In the genomic region with DNA sequence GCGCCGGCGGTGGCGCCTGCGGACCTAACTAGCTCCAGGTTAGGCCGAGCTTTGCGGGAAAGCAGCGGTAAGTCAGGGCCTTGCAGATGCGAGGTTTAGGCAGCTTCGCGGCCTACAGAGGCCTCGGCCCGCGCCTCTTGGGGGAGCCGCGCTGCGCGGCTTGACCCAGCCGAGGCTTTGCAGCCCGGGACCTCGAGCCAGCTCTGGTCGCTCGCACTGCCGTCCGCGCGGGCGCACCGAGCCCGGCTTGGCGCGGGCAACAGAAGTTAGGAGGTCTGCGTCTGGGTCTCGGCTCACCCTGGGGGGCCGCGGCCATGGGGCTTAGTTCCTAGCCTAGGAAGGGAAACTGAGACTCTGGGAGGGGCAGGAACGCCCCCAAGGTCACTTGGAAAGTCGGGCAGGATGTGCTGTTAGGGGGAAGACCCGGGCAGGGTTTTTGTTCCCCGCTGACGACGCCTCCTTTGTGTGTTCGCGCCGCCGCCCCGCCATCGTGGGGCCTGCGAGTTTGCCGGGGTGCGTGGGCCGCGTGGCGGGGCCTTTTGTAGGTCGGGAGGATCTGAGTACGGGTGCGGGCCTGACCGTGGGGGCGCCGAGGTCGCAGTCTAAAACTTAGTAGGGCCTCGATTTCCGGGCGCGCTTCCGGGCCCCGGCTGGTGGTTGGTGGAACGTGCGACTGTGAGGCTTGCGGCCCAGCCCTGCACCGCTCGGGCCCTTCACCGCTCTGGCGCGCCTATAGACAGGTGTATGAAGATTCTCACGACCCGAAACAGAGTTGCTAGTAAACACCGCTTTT, we compare ENCODE assay signal across 8 cellular contexts. TPM values are rescaled to one million over a fixed set of nuclear protein-coding genes. Genes with fewer than 3 reads are reported as not detected.
DNase-seq lines count a peak whose midpoint lies in the region; ATAC-seq, FAIRE-seq and TF ChIP-seq lines count a peak whose summit lies in the region.

No MANE protein-coding gene starts in this region.

- no peaks in the 10 kb centered on the region for H3K27me3 Mint-ChIP-seq in naive thymus-derived CD8-positive, alpha-beta T cell

- no TSS peak for BruUV-seq in endothelial cell of umbilical vein (replicated peaks; lab: Mats Ljungman, UMichigan)

- no peaks in the 10 kb centered on the region for H3K27me3 ChIP-seq in MM.1S (replicated peaks; ENCODE audit: insufficient read depth, low read length)
- H3K27me3 ChIP-seq in endothelial cell of umbilical vein (ENCODE audit: control insufficient read depth in 2 of 2, insufficient read depth in 2 of 2, low read length in 2 of 2): no peaks in the 10 kb centered on the region

- H2AFZ ChIP-seq in MM.1S (ENCODE audit: low read length) (peak overlapping the region; percentile 42), endothelial cell of umbilical vein (ENCODE audit: low read depth, low read length) (peak overlapping the region; percentile 81)

- no peaks in the 10 kb centered on the region for H3K9me3 Mint-ChIP-seq in naive thymus-derived CD8-positive, alpha-beta T cell

- no peaks in the 10 kb centered on the region for H3K9me1 ChIP-seq in endothelial cell of umbilical vein (replicated peaks; ENCODE audit: control insufficient read depth, extremely low read depth, insufficient read depth, low read length)

- H3K9me3 ChIP-seq in MM.1S (replicated peaks; ENCODE audit: insufficient read depth, low read length): no peaks in the 10 kb centered on the region
- no peaks in the 10 kb centered on the region for H3K9me3 ChIP-seq in endothelial cell of umbilical vein (replicated peaks; ENCODE audit: control insufficient read depth, insufficient read depth, low read length)

- no peaks in the 10 kb centered on the region for H3K9me2 ChIP-seq in MM.1S (replicated peaks; ENCODE audit: insufficient read depth, low read length)

- H3K27ac ChIP-seq in MM.1S (ENCODE audit: low read length): peak overlapping the region; percentile 93
- H3K27ac ChIP-seq in endothelial cell of umbilical vein (ENCODE audit: insufficient read depth, low read depth, low read length): peak overlapping the region; percentile 69

- dilution Hi-C loops in endothelial cell of umbilical vein (cut with MboI; ENCODE audit: extremely low pct_ligation_motif_present, low sequenced_read_pairs): no loop called here

- H3K4me2 ChIP-seq in MM.1S (ENCODE audit: low read depth, low read length) (peak overlapping the region; percentile 73), endothelial cell of umbilical vein (ENCODE audit: insufficient read depth, low read length) (peak overlapping the region; percentile 98)

- H3K27ac Mint-ChIP-seq in naive thymus-derived CD8-positive, alpha-beta T cell: peak overlapping the region; percentile 93 to 99 (median 98)

- peaks cover 0 to 44% (median 13%) of the 10 kb centered on the region in 3 donors for H3K36me3 Mint-ChIP-seq in naive thymus-derived CD8-positive, alpha-beta T cell

- TF ChIP-seq CTCF in MM.1S (IDR thresholded peaks at IDR 0.05; ENCODE audit: low read length): no peak
- no peak for TF ChIP-seq CTCF in endothelial cell of umbilical vein (IDR thresholded peaks at IDR 0.05; ENCODE audit: extremely low read depth in 1 of 2, insufficient read depth in 1 of 2, low read depth in 1 of 2, low read length in 2 of 2)

- CTCF ChIA-PET in HEK293T (lab: Yijun Ruan, JAX): interaction anchor here (0.6 to 2.1 kb wide), 3 partner anchors 27 to 44 kb away, joined by 3 to 8 read pairs (median 3); no protein-coding TSS in a partner anchor
- CTCF ChIA-PET in endothelial cell of umbilical vein (lab: Charles Lee): interaction anchor here (0.8 to 3.5 kb wide), 7 partner anchors 15 to 419 kb away, joined by 3 to 14 read pairs (median 3); a partner anchor contains a TSS

- peak; percentile 74 for FAIRE-seq in endothelial cell of umbilical vein (lab: Jason Lieb, UNC)

- intact Hi-C loops in endothelial cell of umbilical vein (cut with micrococcal nuclease): loop anchor here (2.0 to 5.0 kb wide), 4 partner anchors 13 to 227 kb away; a partner anchor contains a TSS

- POLR2A ChIA-PET in HEK293T (lab: Yijun Ruan, JAX) (interaction anchor here (0.6 to 2.2 kb wide), 27 partner anchors 9 to 613 kb away, joined by 3 to 21 read pairs (median 4); a partner anchor contains a TSS), endothelial cell of umbilical vein (lab: Charles Lee) (interaction anchor here (0.7 to 1.3 kb wide), 2 partner anchors 207 to 222 kb away, joined by 3 to 4 read pairs; a partner anchor contains a TSS)
- POLR2A ChIA-PET in naive thymus-derived CD8-positive, alpha-beta T cell (lab: Charles Lee): interaction anchor here (0.6 to 3.7 kb wide), 23 partner anchors 9 to 746 kb away, joined by 3 to 46 read pairs (median 4); a partner anchor contains a TSS

- DNase-seq in DMS79 treated with DMSO at 0.1 percent for 48 hours (lab: John Stamatoyannopoulos, UW) (peak; percentile 2), DMS79 (lab: John Stamatoyannopoulos, UW) (no peak), HEK293T (ENCODE audit: extremely low spot score) (peak; percentile 60), MM.1S (peak; percentile 84), endothelial cell of umbilical vein (ENCODE audit: low read depth, low spot score) (no peak)
- DNase-seq in activated CD8-positive, alpha-beta memory T cell treated with anti-CD3 and anti-CD28 coated beads for 4 hours (ENCODE audit: low read depth in 2 of 2): peak; percentile 49 to 58
- peak; percentile 63 to 87 (median 74) for DNase-seq in naive thymus-derived CD8-positive, alpha-beta T cell
- DNase-seq in stimulated activated naive CD4-positive, alpha-beta T cell treated with Interleukin-2 at 50 U/mL for 16 hours (lab: John Stamatoyannopoulos, UW): peak; percentile 70

- H3K4me1 ChIP-seq in MM.1S (ENCODE audit: low read length) (peaks cover 6% of the 10 kb centered on the region; the same call in 1 of the 2 replicates), endothelial cell of umbilical vein (ENCODE audit: control insufficient read depth, extremely low read depth, insufficient read depth, low read length) (peaks cover 14% of the 10 kb centered on the region)

- peaks cover 11% of the 10 kb centered on the region; the same call in 1 of the 2 replicates for H3F3A ChIP-seq in MM.1S (ENCODE audit: insufficient read depth, low read length)

- H3K4me3 Mint-ChIP-seq in naive thymus-derived CD8-positive, alpha-beta T cell: peak overlapping the region; percentile 92 to 98 (median 96)

- H3K9ac ChIP-seq in MM.1S (ENCODE audit: low read length) (peak overlapping the region; percentile 98), endothelial cell of umbilical vein (replicated peaks; ENCODE audit: extremely low read depth, insufficient read depth, low read length) (peak overlapping the region; percentile 95)

- H3K4me3 ChIP-seq in MM.1S (ENCODE audit: low read length): peak overlapping the region; percentile 99
- peak overlapping the region; percentile 92 to 98 (median 95) for H3K4me3 ChIP-seq in endothelial cell of umbilical vein (replicated peaks in 1 of 3; ENCODE audit: insufficient read depth in 1 of 3, low read depth in 1 of 3, low read length in 3 of 3)

- peaks cover 71% of the 10 kb centered on the region for H3K79me2 ChIP-seq in MM.1S (ENCODE audit: low read length)
- peaks cover 64% of the 10 kb centered on the region for H3K79me2 ChIP-seq in endothelial cell of umbilical vein (ENCODE audit: control insufficient read depth, insufficient read depth, low read length)

- H4K20me1 ChIP-seq in MM.1S (ENCODE audit: insufficient read depth, low read length): peaks cover 35% of the 10 kb centered on the region
- H4K20me1 ChIP-seq in endothelial cell of umbilical vein (replicated peaks; ENCODE audit: control insufficient read depth, extremely low read depth, insufficient read depth, low read length): peaks cover 9% of the 10 kb centered on the region

- H3K4me1 Mint-ChIP-seq in naive thymus-derived CD8-positive, alpha-beta T cell: peaks cover 23 to 65% (median 51%) of the 10 kb centered on the region in 4 donors

- peak; percentile 60 to 65 for ATAC-seq in naive thymus-derived CD8-positive, alpha-beta T cell

- no peak for TF ChIP-seq POLR2A in endothelial cell of umbilical vein (IDR thresholded peaks at IDR 0.05; ENCODE audit: low read depth, low read length)

- H3K36me3 ChIP-seq in MM.1S (replicated peaks; ENCODE audit: insufficient read depth, low read length) (peaks cover 14% of the 10 kb centered on the region), endothelial cell of umbilical vein (ENCODE audit: control insufficient read depth in 2 of 2, extremely low read depth in 1 of 2, insufficient read depth in 2 of 2, low read length in 2 of 2) (peaks cover 2 to 3% of the 10 kb centered on the region in 2 experiments)

RNA-seq across cellular contexts. Expression of a gene that starts 0.5 kb away (rescaled TPM):
- 67.5 and 71.4 TPM in 2 replicates for total RNA-seq in endothelial cell of umbilical vein
- polyA plus RNA-seq in endothelial cell of umbilical vein: 56.9 and 64.3 TPM in 2 replicates
- polyA plus RNA-seq in endothelial cell of umbilical vein (2011; cell fraction: cytosol; rRNA removed): 71.9 and 85.2 TPM in 2 replicates
- polyA plus RNA-seq in endothelial cell of umbilical vein (2011; cell fraction: nucleus; rRNA removed): 65.4 and 73.0 TPM in 2 replicates
- 45.8 and 52.5 TPM in 2 replicates for polyA plus RNA-seq in endothelial cell of umbilical vein (2012)
- polyA minus RNA-seq in endothelial cell of umbilical vein: 60.7 and 73.2 TPM in 2 replicates
- 34.3 TPM for polyA minus RNA-seq in endothelial cell of umbilical vein (2011; cell fraction: cytosol; rRNA and poly(A)+ RNA removed)
- 49.9 and 57.5 TPM in 2 replicates for polyA minus RNA-seq in endothelial cell of umbilical vein (2011; cell fraction: nucleus; rRNA and poly(A)+ RNA removed)
- 100 to 1,000 TPM in 1 of 2 experiments, 10 to 100 TPM in 1; 94.2 to 100 TPM for total RNA-seq in naive thymus-derived CD8-positive, alpha-beta T cell
- 10 to 100 TPM; 59.8 to 88.3 (median 73.3) TPM for polyA plus RNA-seq in naive thymus-derived CD8-positive, alpha-beta T cell

RNA-seq across cellular contexts. Expression of a gene that starts 50.6 kb away (rescaled TPM):
- total RNA-seq in endothelial cell of umbilical vein: 0.12 TPM in 1 of 2 replicates, not detected in the other
- 0.03 TPM in 1 of 2 replicates, not detected in the other for polyA plus RNA-seq in endothelial cell of umbilical vein
- polyA plus RNA-seq in endothelial cell of umbilical vein (2011; cell fraction: cytosol; rRNA removed): not detected in 2 replicates
- polyA plus RNA-seq in endothelial cell of umbilical vein (2011; cell fraction: nucleus; rRNA removed): not detected in 2 replicates
- polyA plus RNA-seq in endothelial cell of umbilical vein (2012): 0.15 TPM in 1 of 2 replicates, not detected in the other
- polyA minus RNA-seq in endothelial cell of umbilical vein: not detected in 2 replicates
- polyA minus RNA-seq in endothelial cell of umbilical vein (2011; cell fraction: cytosol; rRNA and poly(A)+ RNA removed): not detected
- not detected in 2 replicates for polyA minus RNA-seq in endothelial cell of umbilical vein (2011; cell fraction: nucleus; rRNA and poly(A)+ RNA removed)
- total RNA-seq in naive thymus-derived CD8-positive, alpha-beta T cell: not detected
- under 1 TPM in 1 of 3 donors, not detected in 2; 0.05 TPM for polyA plus RNA-seq in naive thymus-derived CD8-positive, alpha-beta T cell

RNA-seq across cellular contexts. Expression of a gene that starts 50.9 kb away (rescaled TPM):
- total RNA-seq in endothelial cell of umbilical vein: 7.1 and 10.8 TPM in 2 replicates
- polyA plus RNA-seq in endothelial cell of umbilical vein: 5.8 and 7.2 TPM in 2 replicates
- polyA plus RNA-seq in endothelial cell of umbilical vein (2011; cell fraction: cytosol; rRNA removed): 2.9 and 4.4 TPM in 2 replicates
- 19.9 and 20.5 TPM in 2 replicates for polyA plus RNA-seq in endothelial cell of umbilical vein (2011; cell fraction: nucleus; rRNA removed)
- 3.4 and 4.1 TPM in 2 replicates for polyA plus RNA-seq in endothelial cell of umbilical vein (2012)
- polyA minus RNA-seq in endothelial cell of umbilical vein: 13.4 and 19.5 TPM in 2 replicates
- polyA minus RNA-seq in endothelial cell of umbilical vein (2011; cell fraction: cytosol; rRNA and poly(A)+ RNA removed): 2.8 TPM
- 14.0 and 15.3 TPM in 2 replicates for polyA minus RNA-seq in endothelial cell of umbilical vein (2011; cell fraction: nucleus; rRNA and poly(A)+ RNA removed)
- total RNA-seq in naive thymus-derived CD8-positive, alpha-beta T cell: 10 to 100 TPM; 11.8 to 12.3 TPM
- polyA plus RNA-seq in naive thymus-derived CD8-positive, alpha-beta T cell: 1 to 10 TPM; 5.0 to 8.5 (median 6.4) TPM

Comparison
In these comparisons a context has a peak if more than half of its experiments do, and no peak if none do; other contexts are left out.
1. DNase-seq: peak in DMS79 treated with DMSO at 0.1 percent for 48 hours (single experiment), HEK293T (single experiment), MM.1S (single experiment), activated CD8-positive, alpha-beta memory T cell treated with anti-CD3 and anti-CD28 coated beads for 4 hours (2 of 2), naive thymus-derived CD8-positive, alpha-beta T cell (10 of 10) and stimulated activated naive CD4-positive, alpha-beta T cell treated with Interleukin-2 at 50 U/mL for 16 hours (single experiment); none in DMS79 (single experiment) and endothelial cell of umbilical vein (single experiment).